In genomic region chr3:5390221-5390620, GRCh38 we compare ENCODE assay signal across 15 cellular contexts.
A peak's percentile ranks its signal among the peaks of the same experiment; 100 is the strongest.
DNase-seq lines count a peak whose midpoint lies in the region; ATAC-seq, FAIRE-seq and TF ChIP-seq lines count a peak whose summit lies in the region.
"Had no signal": no experiment of that assay in that cellular context is flagged by ENCODE, and none has a peak within 500 bp of the region (broad histone marks: within the 10 kb centered on the region; RNA-seq: fewer than 3 reads in every experiment).

No MANE protein-coding gene starts in this region.

- TF ChIP-seq CTCF in activated B cell treated with CpG ODN at 0.5 μM for 24 hours (IDR thresholded peaks at IDR 0.05) (no peak), gastrocnemius medialis (IDR thresholded peaks at IDR 0.05 in 4 of 5, conservative IDR thresholded peaks at IDR 0.05 in 1 of 5) (no peak)

- POLR2A ChIA-PET in activated B cell treated with CpG ODN at 0.5 μM for 24 hours (lab: Charles Lee): no interaction called here

- peak overlapping the region; percentile 73 for H3K27ac Mint-ChIP-seq in activated B cell treated with CpG ODN at 0.5 μM for 24 hours
- H3K27ac Mint-ChIP-seq: dendritic cell treated with granulocyte-macrophage colony-stimulating factor and Interleukin-4, amounts not matched to agents 40 ng/mL and 50 ng/mL, for 4 days; stimulated activated effector memory CD8-positive, alpha-beta T cell treated with anti-CD3 and anti-CD28 coated beads, Interleukin-12 subunit alpha, Interleukin-12 subunit beta, amount 100 ng/mL, for 72 hours had no signal

- no peaks in the 10 kb centered on the region for H3K9me3 Mint-ChIP-seq in activated B cell treated with CpG ODN at 0.5 μM for 24 hours
- H3K9me3 Mint-ChIP-seq: dendritic cell treated with granulocyte-macrophage colony-stimulating factor and Interleukin-4, amounts not matched to agents 40 ng/mL and 50 ng/mL, for 4 days; stimulated activated effector memory CD8-positive, alpha-beta T cell treated with anti-CD3 and anti-CD28 coated beads, Interleukin-12 subunit alpha, Interleukin-12 subunit beta, amount 100 ng/mL, for 72 hours had no signal

- H3K27me3 Mint-ChIP-seq in activated B cell treated with CpG ODN at 0.5 μM for 24 hours: peaks cover 5% of the 10 kb centered on the region
- H3K27me3 Mint-ChIP-seq: dendritic cell treated with granulocyte-macrophage colony-stimulating factor and Interleukin-4, amounts not matched to agents 40 ng/mL and 50 ng/mL, for 4 days had no signal

- H3K4me3 ChIP-seq in gastrocnemius medialis: no peak overlapping the region
- H3K4me3 ChIP-seq: lung had no signal

- peak overlapping the region; percentile 49 for H3K4me3 Mint-ChIP-seq in activated B cell treated with CpG ODN at 0.5 μM for 24 hours
- H3K4me3 Mint-ChIP-seq: dendritic cell treated with granulocyte-macrophage colony-stimulating factor and Interleukin-4, amounts not matched to agents 40 ng/mL and 50 ng/mL, for 4 days; stimulated activated effector memory CD8-positive, alpha-beta T cell treated with anti-CD3 and anti-CD28 coated beads, Interleukin-12 subunit alpha, Interleukin-12 subunit beta, amount 100 ng/mL, for 72 hours had no signal

- no peak overlapping the region for H3K27ac ChIP-seq in gastrocnemius medialis

- H3K4me1 ChIP-seq in gastrocnemius medialis: no peaks in the 10 kb centered on the region

- peaks cover 39% of the 10 kb centered on the region for H3K4me1 Mint-ChIP-seq in activated B cell treated with CpG ODN at 0.5 μM for 24 hours
- H3K4me1 Mint-ChIP-seq: stimulated activated effector memory CD8-positive, alpha-beta T cell treated with anti-CD3 and anti-CD28 coated beads, Interleukin-12 subunit alpha, Interleukin-12 subunit beta, amount 100 ng/mL, for 72 hours had no signal

- intact Hi-C loops in activated B cell treated with CpG ODN at 0.5 μM for 24 hours (cut with micrococcal nuclease): no loop called here
- intact Hi-C loops in gastrocnemius medialis (cut with DNase I; ENCODE audit: low total_unique reads): no loop called here

- CTCF ChIA-PET in activated B cell treated with CpG ODN at 0.5 μM for 24 hours (lab: Charles Lee): interaction anchor here (1.2 kb wide), 1 partner anchor 36 kb away, joined by 3 read pairs; no protein-coding TSS in a partner anchor

- no peak for TF ChIP-seq POLR2A in gastrocnemius medialis (IDR thresholded peaks at IDR 0.05)

- no peaks in the 10 kb centered on the region for H3K9me3 ChIP-seq in gastrocnemius medialis

- in situ Hi-C loops in gastrocnemius medialis (cut with MboI; ENCODE audit: low sequenced_read_pairs in 4 of 4): no loop called here

- FAIRE-seq in GM18507 (lab: Jason Lieb, UNC) (peak; percentile 49), HTR-8/SVneo (lab: Jason Lieb, UNC) (no peak)

- ATAC-seq in GM21526 (IDR thresholded peaks at IDR 0.05; ENCODE audit: low FRiP score, unreplicated experiment): peak; percentile 84
- peak; percentile 49 for ATAC-seq in HG03139 (IDR thresholded peaks at IDR 0.05; ENCODE audit: unreplicated experiment)
- ATAC-seq in activated B cell treated with CpG ODN at 0.5 μM for 24 hours (ENCODE audit: low read depth): peak; percentile 49
- no peak for ATAC-seq in gastrocnemius medialis
- ATAC-seq: stimulated activated effector memory CD8-positive, alpha-beta T cell treated with anti-CD3 and anti-CD28 coated beads, Interleukin-12 subunit alpha, Interleukin-12 subunit beta, amount 100 ng/mL, for 72 hours had no signal

- DNase-seq in GM18507 (ENCODE audit: extremely low spot score, insufficient read length, low read depth) (no peak), activated B cell treated with CpG ODN at 0.5 μM for 24 hours (no peak), gastrocnemius medialis (no peak), epidermal melanocyte (ENCODE audit: insufficient read length, low spot score) (no peak), NCI-H1694 treated with DMSO at 0.1 percent for 48 hours (lab: John Stamatoyannopoulos, UW) (no peak), HTR-8/SVneo (ENCODE audit: insufficient read length, low spot score) (no peak)
- DNase-seq: activated CD8-positive, alpha-beta memory T cell treated with anti-CD3 and anti-CD28 coated beads for 24 hours; activated effector memory CD4-positive, alpha-beta T cell treated with anti-CD3 and anti-CD28 coated beads, Interleukin-2, amount 50 U/mL, for 16 hours; DMS79; stimulated activated CD4-positive, alpha-beta T cell treated with anti-CD3 and anti-CD28 coated beads, Interleukin-4, amount 100 ng/mL, for 4 hours had no signal

- no peaks in the 10 kb centered on the region for H3K27me3 ChIP-seq in gastrocnemius medialis

- H3K36me3 ChIP-seq in gastrocnemius medialis: no peaks in the 10 kb centered on the region

- no peaks in the 10 kb centered on the region for H3K36me3 Mint-ChIP-seq in activated B cell treated with CpG ODN at 0.5 μM for 24 hours (ENCODE audit: low read depth)
- H3K36me3 Mint-ChIP-seq: stimulated activated effector memory CD8-positive, alpha-beta T cell treated with anti-CD3 and anti-CD28 coated beads, Interleukin-12 subunit alpha, Interleukin-12 subunit beta, amount 100 ng/mL, for 72 hours had no signal

Comparison
In these comparisons a context has a peak if more than half of its experiments do, and no peak if none do; other contexts are left out.
1. ATAC-seq: peak in GM21526 (single experiment), HG03139 (single experiment) and activated B cell treated with CpG ODN at 0.5 μM for 24 hours (single experiment); none in gastrocnemius medialis (0 of 2).